ENCODE assay signal across 1 cellular context in genomic region chr2:62489162-62489561, GRCh38.
TF ChIP-seq lines count a peak whose summit lies in the region.

No MANE protein-coding gene starts in this region.

TF ChIP-seq in GM23338, 12 proteins besides CTCF, POLR2A, EP300 and RAD21 (continued from another document):
- TF ChIP-seq ZNF462 (CRISPR knock-in tag; IDR thresholded peaks at IDR 0.05) (no peak), POLR2AphosphoS5 (IDR thresholded peaks at IDR 0.05; ENCODE audit: low read depth) (no peak)
TF ChIP-seq in GM23338: peak in this region for 0.
